In the genomic region with DNA sequence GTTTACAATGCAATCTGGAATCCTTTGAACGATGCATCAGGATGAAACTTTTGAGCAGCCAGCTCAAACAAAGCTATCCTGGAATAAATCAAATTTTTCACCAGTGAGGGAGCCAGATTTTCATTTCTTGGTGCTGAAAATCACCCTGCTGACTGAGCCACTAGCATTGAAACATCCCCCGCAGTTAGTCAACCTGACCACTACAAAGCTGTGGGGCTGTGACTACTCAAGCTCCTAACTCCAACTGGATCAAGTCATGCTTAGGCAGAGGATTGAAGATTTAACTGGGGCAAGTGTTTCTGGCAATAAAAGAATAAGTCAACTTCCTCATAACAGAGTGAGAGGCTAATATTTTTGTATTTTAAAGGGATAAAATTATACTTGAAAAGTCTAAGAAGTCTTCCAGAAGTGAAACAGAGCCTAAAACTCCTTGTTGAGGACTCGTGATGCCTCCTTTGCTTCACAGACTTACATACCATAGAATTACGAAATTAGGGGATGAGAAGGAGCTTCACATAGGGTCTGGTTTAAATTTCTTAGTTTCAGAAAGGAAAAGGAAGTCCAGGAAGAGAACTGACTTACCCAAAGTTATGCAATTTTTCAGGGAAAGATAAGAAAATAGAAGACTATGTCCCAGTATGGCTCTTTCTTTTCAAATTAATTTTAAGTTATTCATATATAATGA, we compare ENCODE assay signal across 10 cellular contexts.
DNase-seq lines count a peak whose midpoint lies in the region; ATAC-seq, FAIRE-seq and TF ChIP-seq lines count a peak whose summit lies in the region.
"Had no signal": no experiment of that assay in that cellular context is flagged by ENCODE, and none has a peak within 500 bp of the region (broad histone marks: within the 10 kb centered on the region; RNA-seq: fewer than 3 reads in every experiment).

No MANE protein-coding gene starts in this region.

- H3K27me3 ChIP-seq in bronchial epithelial cell (ENCODE audit: control insufficient read depth, insufficient read depth, low read length) (no peaks in the 10 kb centered on the region), PC-9 (ENCODE audit: insufficient read depth, low read depth) (no peaks in the 10 kb centered on the region)

- no peaks in the 10 kb centered on the region for H3K4me1 ChIP-seq in PC-9 (replicated peaks; ENCODE audit: insufficient read depth)

- TF ChIP-seq CTCF in bronchial epithelial cell (IDR thresholded peaks at IDR 0.05; ENCODE audit: insufficient read depth, low read length, severe bottlenecking) (no peak), PC-9 (conservative IDR thresholded peaks at IDR 0.05) (no peak)

- DNase-seq in NCI-H82 (lab: John Stamatoyannopoulos, UW) (peak; percentile 66), NCI-H82 treated with DMSO at 0.1 percent for 48 hours (lab: John Stamatoyannopoulos, UW; ENCODE audit: unreplicated experiment) (no peak), MV-4-11 (lab: John Stamatoyannopoulos, UW) (peak; percentile 87), bronchial epithelial cell (ENCODE audit: low read depth) (peak; percentile 15), skeletal muscle cell (ENCODE audit: low read depth) (peak; percentile 5), PC-9 (no peak)
- DNase-seq: anterior cingulate cortex had no signal

- no peaks in the 10 kb centered on the region for H3K9me2 ChIP-seq in PC-9 (ENCODE audit: insufficient read depth)

- H2AFZ ChIP-seq in PC-9 = no peak overlapping the region

- FAIRE-seq in bronchial epithelial cell (lab: Jason Lieb, UNC) = no peak

- H3F3A ChIP-seq in PC-9 (ENCODE audit: insufficient read depth, low read depth) = no peaks in the 10 kb centered on the region

- CTCF ChIA-PET in PC-9 (lab: Charles Lee) = no interaction called here

- H3K4me3 ChIP-seq in bronchial epithelial cell (ENCODE audit: low read depth, low read length) (no peak overlapping the region), skeletal muscle cell (ENCODE audit: low read depth, low read length) (no peak overlapping the region), PC-9 (no peak overlapping the region)

- no peaks in the 10 kb centered on the region for H4K20me1 ChIP-seq in PC-9 (ENCODE audit: insufficient read depth)

- ATAC-seq in GM19035 (IDR thresholded peaks at IDR 0.05; ENCODE audit: unreplicated experiment) (no peak), HG02870 (IDR thresholded peaks at IDR 0.05; ENCODE audit: unreplicated experiment) (no peak)
- ATAC-seq: left lobe of liver had no signal

- intact Hi-C loops in PC-9 (cut with micrococcal nuclease; ENCODE audit: unreplicated experiment) = no loop called here

- H3K36me3 ChIP-seq in bronchial epithelial cell (ENCODE audit: control insufficient read depth, insufficient read depth, low read length) = no peaks in the 10 kb centered on the region
- no peaks in the 10 kb centered on the region for H3K36me3 ChIP-seq in PC-9 (ENCODE audit: low read depth)

- no peaks in the 10 kb centered on the region for H3K79me2 ChIP-seq in PC-9 (ENCODE audit: low read depth)

- no peaks in the 10 kb centered on the region for H3K9me3 ChIP-seq in PC-9 (ENCODE audit: insufficient read depth, low read depth)

- POLR2A ChIA-PET in PC-9 (lab: Charles Lee; ENCODE audit: unreplicated experiment) = no interaction called here

- no TSS peak for BruUV-seq in PC-9 (replicated peaks; lab: Mats Ljungman, UMichigan)

- H3K27ac ChIP-seq in PC-9 = no peak overlapping the region

- H3K4me2 ChIP-seq in PC-9 = no peak overlapping the region

Comparison
In these comparisons a context has a peak if more than half of its experiments do, and no peak if none do; other contexts are left out.
1. DNase-seq: peak in NCI-H82 (single experiment), MV-4-11 (single experiment), bronchial epithelial cell (single experiment) and skeletal muscle cell (single experiment); none in NCI-H82 treated with DMSO at 0.1 percent for 48 hours (single experiment) and PC-9 (0 of 2).